27 cellular contexts compared by ENCODE assay signal in the genomic region with DNA sequence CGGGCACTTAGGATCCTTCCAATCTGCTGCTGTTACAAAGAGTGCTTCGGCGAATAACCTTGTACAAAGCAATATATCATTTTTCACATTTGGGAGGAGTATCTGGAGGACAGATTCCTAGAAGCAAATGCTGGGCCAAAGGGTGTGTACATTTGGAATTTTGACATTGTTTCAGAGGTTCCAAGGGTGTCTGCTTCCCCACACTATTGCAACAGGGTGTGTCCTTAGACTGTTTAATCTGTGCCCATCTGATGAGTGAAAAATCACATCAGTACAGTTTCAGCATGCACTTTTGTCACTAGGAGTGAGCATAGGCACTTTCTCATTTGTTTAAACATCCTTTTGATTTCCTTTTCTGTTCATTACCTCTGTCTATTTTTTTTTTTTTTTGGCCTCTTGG. TPM values are rescaled to one million over a fixed set of nuclear protein-coding genes. Genes with fewer than 3 reads are reported as not detected.
"Had no signal": no experiment of that assay in that cellular context is flagged by ENCODE, and none has a peak within 500 bp of the region (broad histone marks: within the 10 kb centered on the region; RNA-seq: fewer than 3 reads in every experiment).

No MANE protein-coding gene starts in this region.

- H3K27ac ChIP-seq: breast epithelium, epithelial cell of prostate, heart left ventricle, left lung, lower lobe of right lung, right lobe of liver, stomach, tibial artery, upper lobe of right lung had no signal

- H3K36me3 ChIP-seq: breast epithelium, heart left ventricle, left lung, lower lobe of right lung, right lobe of liver, stomach, tibial artery, upper lobe of right lung had no signal

- H3K9me3 Mint-ChIP-seq: activated CD4-positive, alpha-beta memory T cell treated with anti-CD3 and anti-CD28 coated beads for 36 hours; activated CD4-positive, alpha-beta T cell treated with anti-CD3 and anti-CD28 coated beads, Interleukin-2, amount 10 ng/mL, durations not matched to agents 24 days and 14 days; activated naive CD4-positive, alpha-beta T cell treated with anti-CD3 and anti-CD28 coated beads, Interleukin-2, amount 50 U/mL, for 24 hours; natural killer cell had no signal

- H3K4me3 ChIP-seq: breast epithelium, heart left ventricle, left lung, lower lobe of right lung, right lobe of liver, smooth muscle cell, stomach, tibial artery, upper lobe of right lung had no signal

- H3K4me1 Mint-ChIP-seq: activated naive CD4-positive, alpha-beta T cell treated with anti-CD3 and anti-CD28 coated beads, Interleukin-2, amount 50 U/mL, for 24 hours; T-helper 17 cell had no signal

- H3K36me3 Mint-ChIP-seq: activated CD4-positive, alpha-beta memory T cell treated with anti-CD3 and anti-CD28 coated beads for 36 hours; activated naive CD4-positive, alpha-beta T cell treated with anti-CD3 and anti-CD28 coated beads, Interleukin-2, amount 50 U/mL, for 24 hours; natural killer cell had no signal

- DNase-seq: activated CD4-positive, alpha-beta memory T cell treated with anti-CD3 and anti-CD28 coated beads for 36 hours; activated CD4-positive, alpha-beta T cell treated with anti-CD3 and anti-CD28 coated beads, Interleukin-2, amount 10 ng/mL, durations not matched to agents 24 days and 14 days; activated gamma-delta T cell; activated T-cell treated with anti-CD3 and anti-CD28 coated beads, Interleukin-2, amount 50 U/mL, for 1 hour; dermis blood vessel endothelial cell; effector CD4-positive, alpha-beta T cell; foreskin fibroblast; hypothalamus; immature natural killer cell; mesenchymal stem cell; natural killer cell; stimulated activated CD4-positive, alpha-beta T cell treated with anti-CD3 and anti-CD28 coated beads, Interleukin-1b, Interleukin-23, amount 100 ng/mL, for 48 hours; stimulated activated naive B cell treated with anti-CD40 and anti-IgM and Interleukin-4, amounts not matched to agents 10 μg/mL and 1 μg/mL and 100 μg/mL, for 72 hours; stomach; T-helper 17 cell had no signal

- H3K9me3 ChIP-seq: breast epithelium, left lung, lower lobe of right lung, right lobe of liver, stomach, tibial artery, upper lobe of right lung had no signal

- H3K27ac Mint-ChIP-seq: activated CD4-positive, alpha-beta memory T cell treated with anti-CD3 and anti-CD28 coated beads for 36 hours; activated CD4-positive, alpha-beta T cell treated with anti-CD3 and anti-CD28 coated beads, Interleukin-2, amount 10 ng/mL, durations not matched to agents 24 days and 14 days; activated naive CD4-positive, alpha-beta T cell treated with anti-CD3 and anti-CD28 coated beads, Interleukin-2, amount 50 U/mL, for 24 hours; natural killer cell; progenitor cell of endocrine pancreas; stimulated activated naive B cell treated with anti-CD40 and anti-IgM and Interleukin-4, amounts not matched to agents 10 μg/mL and 1 μg/mL and 100 μg/mL, for 72 hours; T-helper 17 cell had no signal

- H3K4me3 Mint-ChIP-seq: activated CD4-positive, alpha-beta memory T cell treated with anti-CD3 and anti-CD28 coated beads for 36 hours; activated CD4-positive, alpha-beta T cell treated with anti-CD3 and anti-CD28 coated beads, Interleukin-2, amount 10 ng/mL, durations not matched to agents 24 days and 14 days; activated naive CD4-positive, alpha-beta T cell treated with anti-CD3 and anti-CD28 coated beads, Interleukin-2, amount 50 U/mL, for 24 hours; immature natural killer cell; natural killer cell; stimulated activated naive B cell treated with anti-CD40 and anti-IgM and Interleukin-4, amounts not matched to agents 10 μg/mL and 1 μg/mL and 100 μg/mL, for 72 hours; T-helper 17 cell had no signal

- H3K27me3 ChIP-seq: right lobe of liver had no signal

- ATAC-seq: heart left ventricle; left lung; lower lobe of right lung; natural killer cell; right lobe of liver; SK-N-SH treated with all-trans-retinoic acid at 6 μM for 48 hours; stimulated activated naive B cell treated with anti-CD40 and anti-IgM and Interleukin-4, amounts not matched to agents 10 μg/mL and 1 μg/mL and 100 μg/mL, for 72 hours; T-helper 17 cell; upper lobe of right lung had no signal

RNA-seq across cellular contexts. Expression of a gene that starts 8.6 kb away (rescaled TPM):
- total RNA-seq: activated CD4-positive, alpha-beta T cell treated with anti-CD3 and anti-CD28 coated beads, Interleukin-2, amount 10 ng/mL, durations not matched to agents 24 days and 14 days; T-helper 17 cell had no signal
